In the genomic region with DNA sequence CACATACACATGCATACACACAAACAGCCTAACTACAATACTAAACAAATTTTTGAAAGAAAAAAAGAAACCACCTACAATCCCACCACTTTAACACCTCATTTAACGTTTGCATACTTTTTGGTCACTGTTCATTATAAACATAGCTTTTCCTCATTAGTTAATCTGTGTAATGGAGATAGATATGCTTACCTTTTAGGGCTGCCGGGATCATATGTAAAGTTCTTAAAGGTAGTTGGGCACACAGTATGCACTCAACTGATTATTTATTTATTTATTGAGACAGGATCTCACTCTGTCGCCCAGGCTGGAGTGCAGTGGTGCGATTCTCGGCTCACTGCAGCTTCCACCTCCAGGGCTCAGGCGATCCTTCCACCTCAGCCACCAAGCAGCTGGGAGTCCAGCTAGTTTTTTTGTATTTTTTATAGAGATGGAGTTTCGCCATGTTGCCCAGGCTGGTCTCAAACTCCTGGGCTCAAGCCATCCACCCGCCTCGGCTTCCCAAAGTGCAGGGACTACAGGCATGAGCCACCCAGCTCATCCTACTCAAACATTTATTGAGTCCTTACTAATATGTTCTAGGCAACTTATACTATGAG, we compare ENCODE assay signal across 8 cellular contexts. TPM values are rescaled to one million over a fixed set of nuclear protein-coding genes. Genes with fewer than 3 reads are reported as not detected.
A peak's percentile ranks its signal among the peaks of the same experiment; 100 is the strongest.
DNase-seq lines count a peak whose midpoint lies in the region; ATAC-seq and TF ChIP-seq lines count a peak whose summit lies in the region.

No MANE protein-coding gene starts in this region.

- peaks cover 71% of the 10 kb centered on the region for H3K4me1 ChIP-seq in vagina

- peak overlapping the region; percentile 89 for H3K4me3 Mint-ChIP-seq in stimulated activated naive CD8-positive, alpha-beta T cell treated with anti-CD3 and anti-CD28 coated beads, Interleukin-15, Interleukin-2, amounts not matched to agents 100 ng/mL and 50 ng/mL, for 24 hours
- H3K4me3 Mint-ChIP-seq in mesothelial cell of epicardium: peak overlapping the region; percentile 87

- peaks cover 9% of the 10 kb centered on the region for H3K27me3 Mint-ChIP-seq in stimulated activated naive CD8-positive, alpha-beta T cell treated with anti-CD3 and anti-CD28 coated beads, Interleukin-15, Interleukin-2, amounts not matched to agents 100 ng/mL and 50 ng/mL, for 24 hours
- no peaks in the 10 kb centered on the region for H3K27me3 Mint-ChIP-seq in mesothelial cell of epicardium (ENCODE audit: low read depth)

- H3K27me3 ChIP-seq in vagina: no peaks in the 10 kb centered on the region

- TF ChIP-seq CTCF in mesothelial cell of epicardium (IDR thresholded peaks at IDR 0.05; ENCODE audit: unreplicated experiment) (no peak), vagina (IDR thresholded peaks at IDR 0.05) (no peak)

- intact Hi-C loops in vagina (cut with DNase I): no loop called here

- H3K4me1 Mint-ChIP-seq in stimulated activated naive CD8-positive, alpha-beta T cell treated with anti-CD3 and anti-CD28 coated beads, Interleukin-15, Interleukin-2, amounts not matched to agents 100 ng/mL and 50 ng/mL, for 24 hours (ENCODE audit: low read depth): peaks cover 50% of the 10 kb centered on the region
- H3K4me1 Mint-ChIP-seq in mesothelial cell of epicardium: peaks cover 36% of the 10 kb centered on the region

- ATAC-seq in stimulated activated naive CD8-positive, alpha-beta T cell treated with anti-CD3 and anti-CD28 coated beads, Interleukin-15, Interleukin-2, amounts not matched to agents 100 U/mL and 50 U/mL, for 24 hours: no peak
- no peak for ATAC-seq in GM21447 (IDR thresholded peaks at IDR 0.05; ENCODE audit: unreplicated experiment)

- no peaks in the 10 kb centered on the region for H3K9me3 ChIP-seq in vagina

- DNase-seq in stimulated activated naive CD8-positive, alpha-beta T cell treated with anti-CD3 and anti-CD28 coated beads, Interleukin-15, Interleukin-2, amounts not matched to agents 100 U/mL and 50 U/mL, for 24 hours: no peak
- DNase-seq in caudate nucleus (lab: John Stamatoyannopoulos, UW) (no peak), mesothelial cell of epicardium (ENCODE audit: low spot score in 2 of 2, unreplicated experiment in 2 of 2) (no peak), vagina (ENCODE audit: extremely low spot score in 2 of 2) (no peak), superior temporal gyrus (ENCODE audit: extremely low spot score) (no peak)
- no peak for DNase-seq in stimulated activated CD4-positive, alpha-beta T cell treated with anti-CD3 and anti-CD28 coated beads, Interleukin-15, amount 100 ng/mL, for 24 hours

- H3K27ac ChIP-seq in caudate nucleus (ENCODE audit: low read depth, low read length): peak overlapping the region; percentile 91
- peak overlapping the region; percentile 94 for H3K27ac ChIP-seq in vagina

- H3K9me3 Mint-ChIP-seq in stimulated activated naive CD8-positive, alpha-beta T cell treated with anti-CD3 and anti-CD28 coated beads, Interleukin-15, Interleukin-2, amounts not matched to agents 100 ng/mL and 50 ng/mL, for 24 hours: no peaks in the 10 kb centered on the region
- no peaks in the 10 kb centered on the region for H3K9me3 Mint-ChIP-seq in mesothelial cell of epicardium

- H3K36me3 ChIP-seq in vagina: no peaks in the 10 kb centered on the region

- peak overlapping the region; percentile 65 for H3K27ac Mint-ChIP-seq in stimulated activated naive CD8-positive, alpha-beta T cell treated with anti-CD3 and anti-CD28 coated beads, Interleukin-15, Interleukin-2, amounts not matched to agents 100 ng/mL and 50 ng/mL, for 24 hours
- peak overlapping the region; percentile 93 for H3K27ac Mint-ChIP-seq in mesothelial cell of epicardium

- H3K4me3 ChIP-seq in vagina: peak overlapping the region; percentile 77 to 98

- TF ChIP-seq POLR2A in vagina (IDR thresholded peaks at IDR 0.05): no peak

- peaks cover 27% of the 10 kb centered on the region for H3K36me3 Mint-ChIP-seq in stimulated activated naive CD8-positive, alpha-beta T cell treated with anti-CD3 and anti-CD28 coated beads, Interleukin-15, Interleukin-2, amounts not matched to agents 100 ng/mL and 50 ng/mL, for 24 hours (ENCODE audit: low read depth)
- H3K36me3 Mint-ChIP-seq in mesothelial cell of epicardium: peaks cover 5% of the 10 kb centered on the region

RNA-seq across cellular contexts. Expression of a gene that starts 0.7 kb away (rescaled TPM):
- 26.9 to 28.4 TPM (median 27.2 TPM) in 3 replicates for total RNA-seq in mesothelial cell of epicardium
- total RNA-seq in vagina: 12.3 TPM

RNA-seq across cellular contexts. Expression of a gene that starts 17.7 kb away (rescaled TPM):
- total RNA-seq in mesothelial cell of epicardium: 44.6 to 48.2 TPM (median 47.4 TPM) in 3 replicates
- 13.0 TPM for total RNA-seq in vagina
